In genomic region chr15:44753345-44753744, GRCh38 we compare ENCODE assay signal across 29 cellular contexts. TPM values are rescaled to one million over a fixed set of nuclear protein-coding genes. Genes with fewer than 3 reads are reported as not detected.
"Had no signal": no experiment of that assay in that cellular context is flagged by ENCODE, and none has a peak within 500 bp of the region (broad histone marks: within the 10 kb centered on the region; RNA-seq: fewer than 3 reads in every experiment).

No MANE protein-coding gene starts in this region.

- H3K27ac ChIP-seq: colonic mucosa, coronary artery, dorsolateral prefrontal cortex, epithelial cell of prostate, esophagus muscularis mucosa, esophagus squamous epithelium, foreskin keratinocyte, gastrocnemius medialis, gastroesophageal sphincter, heart left ventricle, heart right ventricle had no signal

- FAIRE-seq: colon, endometrium, endothelial cell of umbilical vein, frontal cortex had no signal

- H3K4me1 ChIP-seq: colonic mucosa, esophagus muscularis mucosa, esophagus squamous epithelium, foreskin keratinocyte, gastrocnemius medialis, gastroesophageal sphincter, heart left ventricle, heart right ventricle had no signal

- ATAC-seq: effector memory CD8-positive, alpha-beta T cell; esophagus mucosa; foreskin keratinocyte; gastrocnemius medialis; gastroesophageal sphincter; heart left ventricle; heart right ventricle had no signal

- H3K4me3 ChIP-seq: colonic mucosa, coronary artery, dorsolateral prefrontal cortex, esophagus muscularis mucosa, esophagus squamous epithelium, gastrocnemius medialis, gastroesophageal sphincter, heart left ventricle, heart right ventricle had no signal

- DNase-seq: colonic mucosa; cortex of kidney; dermis blood vessel endothelial cell; dorsolateral prefrontal cortex; effector CD4-positive, alpha-beta T cell; effector CD8-positive, alpha-beta T cell; effector memory CD4-positive, alpha-beta T cell; effector memory CD8-positive, alpha-beta T cell; endodermal cell; erythroblast; esophagus squamous epithelium; foreskin fibroblast; foreskin keratinocyte; foreskin melanocyte; gastrocnemius medialis; glutamatergic neuron; head of caudate nucleus; heart left ventricle; heart right ventricle had no signal

- H3K27me3 ChIP-seq: colonic mucosa, dorsolateral prefrontal cortex, esophagus muscularis mucosa, esophagus squamous epithelium, gastrocnemius medialis, gastroesophageal sphincter, heart left ventricle, heart right ventricle had no signal

- H3K36me3 ChIP-seq: colonic mucosa, esophagus muscularis mucosa, esophagus squamous epithelium, gastrocnemius medialis, gastroesophageal sphincter, heart left ventricle, heart right ventricle had no signal

- H3K9me3 ChIP-seq: colonic mucosa, gastrocnemius medialis had no signal

RNA-seq across cellular contexts. Expression of gene PATL2, which starts 42.2 kb away (rescaled TPM):
- total RNA-seq: endothelial cell of umbilical vein, epithelial cell of proximal tubule, frontal cortex had no signal
